1 cellular context compared by ENCODE assay signal in genomic region chr17:16950488-16950887, GRCh38.
TF ChIP-seq lines count a peak whose summit lies in the region.

No MANE protein-coding gene starts in this region.

TF ChIP-seq in GM12878, 131 proteins besides CTCF, POLR2A, EP300 and RAD21 (continued from another document):
- TF ChIP-seq IRF3 (IDR thresholded peaks at IDR 0.05): no peak
- TF ChIP-seq WRNIP1 (IDR thresholded peaks at IDR 0.05; ENCODE audit: borderline replicate concordance, low read depth, low read length): no peak
- TF ChIP-seq SUPT20H (IDR thresholded peaks at IDR 0.05; ENCODE audit: borderline replicate concordance, control insufficient read depth, low read depth, low read length): no peak
- TF ChIP-seq TARDBP (IDR thresholded peaks at IDR 0.05; ENCODE audit: borderline replicate concordance): no peak
- no peak for TF ChIP-seq RCOR1 (conservative IDR thresholded peaks at IDR 0.05; ENCODE audit: low read depth, low read length)
- no peak for TF ChIP-seq NFIC (IDR thresholded peaks at IDR 0.05; ENCODE audit: low read depth, low read length)
- TF ChIP-seq BCLAF1 (IDR thresholded peaks at IDR 0.05): no peak
- TF ChIP-seq YY1 (IDR thresholded peaks at IDR 0.05; ENCODE audit: low read depth, low read length): no peak
- TF ChIP-seq NR2C2 (IDR thresholded peaks at IDR 0.05; ENCODE audit: borderline replicate concordance, control insufficient read depth, insufficient read length, low read depth): no peak
- TF ChIP-seq ZNF687 (IDR thresholded peaks at IDR 0.05): no peak
- TF ChIP-seq RBBP5 (conservative IDR thresholded peaks at IDR 0.05): no peak
- no peak for TF ChIP-seq MEF2B (IDR thresholded peaks at IDR 0.05; ENCODE audit: partially characterized antibody, poor library complexity, severe bottlenecking)
- no peak for TF ChIP-seq E2F4 (IDR thresholded peaks at IDR 0.05; ENCODE audit: low read depth, low read length)
- no peak for TF ChIP-seq TAF1 (IDR thresholded peaks at IDR 0.05; ENCODE audit: borderline replicate concordance, low read depth, low read length)
- TF ChIP-seq CHD1 (IDR thresholded peaks at IDR 0.05; ENCODE audit: low read depth, low read length): no peak
- no peak for TF ChIP-seq MYB (IDR thresholded peaks at IDR 0.05; ENCODE audit: borderline replicate concordance, low read depth, low read length)
- TF ChIP-seq NR2F1 (conservative IDR thresholded peaks at IDR 0.05): no peak
- no peak for TF ChIP-seq MYC (IDR thresholded peaks at IDR 0.05; ENCODE audit: insufficient read depth, insufficient read length, insufficient replicate concordance, low read length, severe bottlenecking)
- no peak for TF ChIP-seq IKZF1 (conservative IDR thresholded peaks at IDR 0.05)
